7 cellular contexts compared by ENCODE assay signal in genomic region chr9:99835581-99835980, GRCh38.
"Had no signal": no experiment of that assay in that cellular context is flagged by ENCODE, and none has a peak within 500 bp of the region (broad histone marks: within the 10 kb centered on the region; RNA-seq: fewer than 3 reads in every experiment).

No MANE protein-coding gene starts in this region.

- H3K4me3 ChIP-seq: GM23248, HAP-1 had no signal

- FAIRE-seq: HTR-8/SVneo had no signal

- H3K9ac ChIP-seq: GM23248 had no signal

- H3K36me3 ChIP-seq: HAP-1 had no signal

- DNase-seq: GM23248, GOT3, H7, HFFc6 had no signal

- H3K9me3 ChIP-seq: HAP-1 had no signal

- ATAC-seq: HCT116 had no signal

- H3K4me1 ChIP-seq: HAP-1 had no signal

- H3K27ac ChIP-seq: GM23248 had no signal

- H2AFZ ChIP-seq: GM23248 had no signal
